21 cellular contexts compared by ENCODE assay signal in genomic region chr1:35476099-35476674, GRCh38.
DNase-seq lines count a peak whose midpoint lies in the region; ATAC-seq and TF ChIP-seq lines count a peak whose summit lies in the region.
"Had no signal": no experiment of that assay in that cellular context is flagged by ENCODE, and none has a peak within 500 bp of the region (broad histone marks: within the 10 kb centered on the region; RNA-seq: fewer than 3 reads in every experiment).

No MANE protein-coding gene starts in this region.

- TF ChIP-seq CTCF in glutamatergic neuron (IDR thresholded peaks at IDR 0.05; ENCODE audit: partially characterized antibody, unreplicated experiment): no peak

- H3K36me3 Mint-ChIP-seq in glutamatergic neuron (ENCODE audit: unreplicated experiment): no peaks in the 10 kb centered on the region

- DNase-seq in NCI-H748 (lab: John Stamatoyannopoulos, UW; ENCODE audit: unreplicated experiment) (peak; percentile 8), NCI-H748 treated with DMSO at 0.1 percent for 48 hours (lab: John Stamatoyannopoulos, UW) (no peak), NCI-H2171 (lab: John Stamatoyannopoulos, UW) (peak; percentile 43), fibroblast of gingiva (ENCODE audit: low read depth) (peak; percentile 10), glutamatergic neuron (no peak), HuH-7 (ENCODE audit: low spot score) (no peak)
- DNase-seq in stimulated activated naive CD4-positive, alpha-beta T cell treated with Interleukin-2 at 50 U/mL for 16 hours (lab: John Stamatoyannopoulos, UW): no peak
- DNase-seq: activated CD4-positive, alpha-beta memory T cell treated with anti-CD3 and anti-CD28 coated beads for 36 hours; activated T-cell treated with anti-CD3 and anti-CD28 coated beads for 4 hours; amygdala; BE2C; Calu3; central memory CD4-positive, alpha-beta T cell; hippocampal formation; NCI-H1694; spleen; T-helper 9 cell had no signal

- no peaks in the 10 kb centered on the region for H3K27me3 Mint-ChIP-seq in glutamatergic neuron (ENCODE audit: unreplicated experiment)
- H3K27me3 Mint-ChIP-seq: activated CD4-positive, alpha-beta memory T cell treated with anti-CD3 and anti-CD28 coated beads for 36 hours had no signal

- H3K27ac Mint-ChIP-seq in glutamatergic neuron (ENCODE audit: unreplicated experiment): no peak overlapping the region
- H3K27ac Mint-ChIP-seq: activated CD4-positive, alpha-beta memory T cell treated with anti-CD3 and anti-CD28 coated beads for 36 hours; WTC11 had no signal

- H3K9me3 Mint-ChIP-seq in glutamatergic neuron (ENCODE audit: unreplicated experiment): no peaks in the 10 kb centered on the region
- H3K9me3 Mint-ChIP-seq: activated CD4-positive, alpha-beta memory T cell treated with anti-CD3 and anti-CD28 coated beads for 36 hours had no signal

- H3K4me3 Mint-ChIP-seq in glutamatergic neuron (ENCODE audit: unreplicated experiment): no peak overlapping the region
- H3K4me3 Mint-ChIP-seq: activated CD4-positive, alpha-beta memory T cell treated with anti-CD3 and anti-CD28 coated beads for 36 hours; WTC11 had no signal

- H3K4me1 Mint-ChIP-seq in glutamatergic neuron (ENCODE audit: low read depth, unreplicated experiment): peaks cover 9% of the 10 kb centered on the region

- no peak for ATAC-seq in SK-N-SH treated with all-trans-retinoic acid at 6 μM for 48 hours
- ATAC-seq: A549, foreskin keratinocyte, WTC11 had no signal

TF ChIP-seq in SK-N-SH treated with all-trans-retinoic acid at 6 μM for 48 hours, 23 proteins besides CTCF, POLR2A, EP300 and RAD21:
- TF ChIP-seq TSHZ2 (CRISPR knock-in tag; IDR thresholded peaks at IDR 0.05) (no peak), CSRNP3 (CRISPR knock-in tag; IDR thresholded peaks at IDR 0.05) (no peak), GLIS3 (CRISPR knock-in tag; IDR thresholded peaks at IDR 0.05) (no peak), SNAI2 (CRISPR knock-in tag; IDR thresholded peaks at IDR 0.05) (no peak), ARNTL (CRISPR knock-in tag; IDR thresholded peaks at IDR 0.05; ENCODE audit: borderline replicate concordance, low read depth) (no peak), POU6F1 (CRISPR knock-in tag; IDR thresholded peaks at IDR 0.05; ENCODE audit: borderline replicate concordance, low read depth) (no peak), ZC3H10 (CRISPR knock-in tag; IDR thresholded peaks at IDR 0.05) (no peak), ZFP30 (CRISPR knock-in tag; IDR thresholded peaks at IDR 0.05) (no peak), ZNF70 (CRISPR knock-in tag; IDR thresholded peaks at IDR 0.05) (no peak), ZNF8 (CRISPR knock-in tag; IDR thresholded peaks at IDR 0.05) (no peak), ISL1 (CRISPR knock-in tag; IDR thresholded peaks at IDR 0.05) (no peak), ESRRG (CRISPR knock-in tag; IDR thresholded peaks at IDR 0.05) (no peak), BACH2 (CRISPR knock-in tag; IDR thresholded peaks at IDR 0.05; ENCODE audit: borderline replicate concordance) (no peak), RARB (CRISPR knock-in tag; IDR thresholded peaks at IDR 0.05) (no peak)

Comparison
In these comparisons a context has a peak if more than half of its experiments do, and no peak if none do; other contexts are left out.
1. DNase-seq: peak in NCI-H748 (single experiment), NCI-H2171 (single experiment) and fibroblast of gingiva (single experiment); none in NCI-H748 treated with DMSO at 0.1 percent for 48 hours (single experiment), glutamatergic neuron (single experiment), HuH-7 (single experiment) and stimulated activated naive CD4-positive, alpha-beta T cell treated with Interleukin-2 at 50 U/mL for 16 hours (single experiment).